ENCODE assay signal across 11 cellular contexts in the genomic region with DNA sequence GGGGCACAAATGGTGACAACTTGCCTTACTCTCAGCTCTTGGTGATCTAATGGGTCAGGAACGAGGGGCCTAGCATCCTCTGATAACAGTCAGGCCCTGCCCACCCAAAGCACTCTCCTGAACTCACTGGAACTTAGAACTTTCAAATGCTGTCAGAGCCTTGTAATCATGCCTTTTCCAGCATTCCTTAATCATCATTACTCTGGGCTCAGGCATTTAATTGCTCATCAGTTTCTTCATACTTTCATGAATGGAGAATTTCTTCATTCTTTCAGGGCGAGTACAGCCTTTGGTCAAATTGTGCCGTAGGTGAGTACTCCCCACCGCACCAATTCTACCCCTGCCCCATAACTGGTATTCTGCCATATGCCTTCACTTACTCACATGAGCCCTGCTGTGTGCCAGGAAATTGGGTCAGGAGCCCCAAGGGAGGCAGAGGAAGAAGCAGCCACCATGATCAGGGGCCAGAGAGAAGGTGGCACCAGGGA. TPM values are rescaled to one million over a fixed set of nuclear protein-coding genes. Genes with fewer than 3 reads are reported as not detected.
DNase-seq lines count a peak whose midpoint lies in the region; ATAC-seq and TF ChIP-seq lines count a peak whose summit lies in the region.
"Had no signal": no experiment of that assay in that cellular context is flagged by ENCODE, and none has a peak within 500 bp of the region (broad histone marks: within the 10 kb centered on the region; RNA-seq: fewer than 3 reads in every experiment).

No MANE protein-coding gene starts in this region.

- H3K4me3 ChIP-seq in body of pancreas: no peak overlapping the region
- no peak overlapping the region for H3K4me3 ChIP-seq in upper lobe of right lung
- no peak overlapping the region for H3K4me3 ChIP-seq in psoas muscle
- H3K4me3 ChIP-seq: GM12878, heart right ventricle had no signal

- WGBS in body of pancreas, 2 donors: 66 to 83% methylated on average over 4 of the region's 4 CpGs
- WGBS in psoas muscle, 3 donors: 80 to 87% (median 86%) methylated on average over 4 of the region's 4 CpGs

- DNase-seq in HS-5 (ENCODE audit: low read depth) (peak; percentile 99), body of pancreas (no peak), kidney tubule cell (ENCODE audit: low spot score) (peak; percentile 97), upper lobe of right lung (no peak), psoas muscle (no peak)
- DNase-seq: activated naive CD4-positive, alpha-beta T cell treated with anti-CD3 and anti-CD28 coated beads, Interleukin-2, amount 50 U/mL, for 16 hours; heart right ventricle; NCI-H510A treated with DMSO at 0.1 percent for 48 hours had no signal

- ATAC-seq in body of pancreas: peak; percentile 34
- no peak for ATAC-seq in upper lobe of right lung
- ATAC-seq in GM19023 (IDR thresholded peaks at IDR 0.05; ENCODE audit: unreplicated experiment): no peak
- no peak for ATAC-seq in GM21447 (IDR thresholded peaks at IDR 0.05; ENCODE audit: unreplicated experiment)
- no peak for ATAC-seq in psoas muscle
- ATAC-seq: GM12878 had no signal

- H3K36me3 ChIP-seq in body of pancreas (replicated peaks in 1 of 2; ENCODE audit: insufficient read depth in 1 of 2, low read depth in 2 of 2) (no peaks in the 10 kb centered on the region), upper lobe of right lung (no peaks in the 10 kb centered on the region), psoas muscle (ENCODE audit: insufficient read depth in 1 of 2, low read depth in 1 of 2) (no peaks in the 10 kb centered on the region)
- H3K36me3 ChIP-seq: heart right ventricle had no signal

- H3K9me3 ChIP-seq in body of pancreas (no peaks in the 10 kb centered on the region), upper lobe of right lung (no peaks in the 10 kb centered on the region), psoas muscle (no peaks in the 10 kb centered on the region)
- H3K9me3 ChIP-seq: heart right ventricle had no signal

- no peak for TF ChIP-seq CTCF in body of pancreas (IDR thresholded peaks at IDR 0.05)
- TF ChIP-seq CTCF in upper lobe of right lung (IDR thresholded peaks at IDR 0.05): no peak
- TF ChIP-seq CTCF in psoas muscle (IDR thresholded peaks at IDR 0.05): no peak

- intact Hi-C loops in body of pancreas (cut with DNase I): no loop called here
- intact Hi-C loops in upper lobe of right lung (cut with DNase I): no loop called here
- intact Hi-C loops in psoas muscle (cut with DNase I): loop anchor here in 1 of 2 donors (2.0 kb wide), 1 partner anchor 26 kb away; no protein-coding TSS in a partner anchor

- no peak for TF ChIP-seq POLR2A in body of pancreas (IDR thresholded peaks at IDR 0.05)

- H3K4me1 ChIP-seq in body of pancreas (peaks cover 9% of the 10 kb centered on the region), upper lobe of right lung (peaks cover 47% of the 10 kb centered on the region), psoas muscle (peaks cover 6% of the 10 kb centered on the region)

- H3K27ac ChIP-seq in body of pancreas (peak overlapping the region in 1 of 4 donors; percentile 72), upper lobe of right lung (peak overlapping the region; percentile 77), psoas muscle (no peak overlapping the region)

- H3K27me3 ChIP-seq in body of pancreas (no peaks in the 10 kb centered on the region), upper lobe of right lung (no peaks in the 10 kb centered on the region), psoas muscle (ENCODE audit: insufficient read depth in 3 of 3, low read length in 2 of 3) (no peaks in the 10 kb centered on the region)
- H3K27me3 ChIP-seq: heart right ventricle had no signal

RNA-seq across cellular contexts. Expression of a gene that starts 30.2 kb away (rescaled TPM):
- 100 to 1,000 TPM; 248 to 808 TPM for total RNA-seq in body of pancreas
- 382 TPM for total RNA-seq in upper lobe of right lung
- 100 to 1,000 TPM in 3 of 4 donors, 10 to 100 TPM in 1; 89.0 to 287 (median 164) TPM for total RNA-seq in psoas muscle
- 100 to 1,000 TPM in 2 of 3 donors, 10 to 100 TPM in 1; 81.8 to 258 (median 141) TPM for polyA plus RNA-seq in psoas muscle

RNA-seq across cellular contexts. Expression of a gene that starts 32.8 kb away (rescaled TPM):
- total RNA-seq in body of pancreas (10 to 100 TPM; 46.5 to 93.1 TPM), upper lobe of right lung (186 TPM), psoas muscle (10 to 100 TPM; 49.9 to 86.5 (median 53.7) TPM)
- polyA plus RNA-seq in psoas muscle: 100 to 1,000 TPM in 1 of 3 donors, 10 to 100 TPM in 2; 50.5 to 116 (median 60.1) TPM

Comparison
In these comparisons a context has a peak if more than half of its experiments do, and no peak if none do; other contexts are left out.
1. DNase-seq: peak in HS-5 (single experiment) and kidney tubule cell (single experiment); none in body of pancreas (0 of 4), upper lobe of right lung (single experiment) and psoas muscle (0 of 2).